ENCODE assay signal across 8 cellular contexts in genomic region chr14:103528158-103528511, GRCh38. TPM values are rescaled to one million over a fixed set of nuclear protein-coding genes. Genes with fewer than 3 reads are reported as not detected.
DNase-seq lines count a peak whose midpoint lies in the region; ATAC-seq and FAIRE-seq lines count a peak whose summit lies in the region.

No MANE protein-coding gene starts in this region.

- H3K4me1 Mint-ChIP-seq in activated T-cell treated with anti-CD3 and anti-CD28 coated beads, Interleukin-2, amount 50 U/mL, for 4 hours (ENCODE audit: low read depth), result peaks cover 38% of the 10 kb centered on the region
- H3K4me1 Mint-ChIP-seq in activated naive CD8-positive, alpha-beta T cell (ENCODE audit: low read depth), result peaks cover 31% of the 10 kb centered on the region

- H3K36me3 ChIP-seq in iPS DF 6.9 (ENCODE audit: control insufficient read depth, insufficient read depth, low read length) (peaks cover 6% of the 10 kb centered on the region), small intestine (ENCODE audit: control insufficient read depth in 2 of 2, insufficient read depth in 2 of 2, low read length in 2 of 2) (no peaks in the 10 kb centered on the region)

- H3K27me3 ChIP-seq in iPS DF 6.9 (ENCODE audit: control insufficient read depth, insufficient read depth, low read length) (peaks cover 4% of the 10 kb centered on the region; the same call in 1 of the 2 replicates), small intestine (ENCODE audit: control insufficient read depth in 2 of 2, insufficient read depth in 2 of 2, low read length in 2 of 2) (peaks cover 0 to 3% of the 10 kb centered on the region in 2 donors)

- DNase-seq in activated T-cell treated with anti-CD3 and anti-CD28 coated beads, Interleukin-2, amount 50 U/mL, for 4 hours, result no peak
- DNase-seq in activated T-cell treated with anti-CD3 and anti-CD28 coated beads for 4 hours, result no peak
- no peak for DNase-seq in iPS DF 6.9 (ENCODE audit: low read depth, low spot score)
- peak; percentile 45 for DNase-seq in small intestine

- no peak for FAIRE-seq in small intestine (lab: Jason Lieb, UNC)

- H3K27ac Mint-ChIP-seq in activated naive CD8-positive, alpha-beta T cell, result peak overlapping the region; percentile 58

- no peaks in the 10 kb centered on the region for H3K9me3 Mint-ChIP-seq in activated T-cell treated with anti-CD3 and anti-CD28 coated beads, Interleukin-2, amount 50 U/mL, for 4 hours
- H3K9me3 Mint-ChIP-seq in activated naive CD8-positive, alpha-beta T cell (ENCODE audit: low read depth), result no peaks in the 10 kb centered on the region

- H3K36me3 Mint-ChIP-seq in activated T-cell treated with anti-CD3 and anti-CD28 coated beads, Interleukin-2, amount 50 U/mL, for 4 hours (ENCODE audit: insufficient read depth), result peaks cover 4% of the 10 kb centered on the region
- H3K36me3 Mint-ChIP-seq in activated naive CD8-positive, alpha-beta T cell, result no peaks in the 10 kb centered on the region

- WGBS in iPS DF 6.9 (ENCODE audit: insufficient coverage, insufficient read length), result no CpG with 5 or more reads among the region's 9 CpGs
- 13 to 37% (median 27%) methylated on average over 8 to 9 of the region's 9 CpGs for WGBS in small intestine, 3 donors

- H3K4me3 ChIP-seq in iPS DF 6.9 (ENCODE audit: low read length) (peak overlapping the region; percentile 78; the same call in 1 of the 2 replicates), small intestine (ENCODE audit: low read depth in 1 of 2, low read length in 2 of 2) (peak overlapping the region in 1 of 2 donors; percentile 79)

- H3K4me1 ChIP-seq in iPS DF 6.9 (ENCODE audit: control insufficient read depth, insufficient read depth, low read length), result peaks cover 6% of the 10 kb centered on the region
- H3K4me1 ChIP-seq in small intestine (ENCODE audit: control insufficient read depth in 2 of 2, insufficient read depth in 1 of 2, low read depth in 1 of 2, low read length in 1 of 2), result no peaks in the 10 kb centered on the region

- peak overlapping the region; percentile 94 for H3K4me3 Mint-ChIP-seq in activated T-cell treated with anti-CD3 and anti-CD28 coated beads, Interleukin-2, amount 50 U/mL, for 4 hours
- peak overlapping the region; percentile 94 for H3K4me3 Mint-ChIP-seq in activated naive CD8-positive, alpha-beta T cell

- no peaks in the 10 kb centered on the region for H3K9me3 ChIP-seq in iPS DF 6.9 (ENCODE audit: control insufficient read depth, insufficient read depth, low read length)
- H3K9me3 ChIP-seq in small intestine (ENCODE audit: control insufficient read depth, low read depth), result no peaks in the 10 kb centered on the region

- H3K27ac ChIP-seq in iPS DF 6.9 (ENCODE audit: low read length) (no peak overlapping the region), small intestine (ENCODE audit: low read depth in 1 of 2, low read length in 1 of 2) (peak overlapping the region in 1 of 2 donors; percentile 85)

- no peak for ATAC-seq in activated T-cell treated with anti-CD3 and anti-CD28 coated beads, Interleukin-2, amount 50 U/mL, for 4 hours
- ATAC-seq in HG02798 (IDR thresholded peaks at IDR 0.05; ENCODE audit: poor library complexity, unreplicated experiment), result no peak
- no peak for ATAC-seq in GM19351 (IDR thresholded peaks at IDR 0.05; ENCODE audit: unreplicated experiment)
- no peak for ATAC-seq in GM19463 (IDR thresholded peaks at IDR 0.05; ENCODE audit: unreplicated experiment)

- H3K27me3 Mint-ChIP-seq in activated T-cell treated with anti-CD3 and anti-CD28 coated beads, Interleukin-2, amount 50 U/mL, for 4 hours (ENCODE audit: low read depth), result peaks cover 3% of the 10 kb centered on the region
- no peaks in the 10 kb centered on the region for H3K27me3 Mint-ChIP-seq in activated naive CD8-positive, alpha-beta T cell

RNA-seq across cellular contexts. Expression of gene TRMT61A, which starts 0.9 kb away (rescaled TPM):
- 10 to 100 TPM; 53.0 to 62.2 (median 61.5) TPM for total RNA-seq in activated T-cell treated with anti-CD3 and anti-CD28 coated beads, Interleukin-2, amount 50 U/mL, for 4 hours
- polyA plus RNA-seq in small intestine, result 10 to 100 TPM in 1 of 3 donors, 1 to 10 TPM in 2; 4.9 to 16.5 (median 7.3) TPM

RNA-seq across cellular contexts. Expression of gene CKB, which starts 5.5 kb away (rescaled TPM):
- total RNA-seq in activated T-cell treated with anti-CD3 and anti-CD28 coated beads, Interleukin-2, amount 50 U/mL, for 4 hours, result 1 to 10 TPM; 4.1 to 7.6 (median 6.7) TPM
- polyA plus RNA-seq in small intestine, result 10 to 100 TPM; 36.7 to 84.6 (median 60.8) TPM

RNA-seq across cellular contexts. Expression of gene BAG5, which starts 34.3 kb away (rescaled TPM):
- total RNA-seq in activated T-cell treated with anti-CD3 and anti-CD28 coated beads, Interleukin-2, amount 50 U/mL, for 4 hours, result 10 to 100 TPM; 31.4 to 35.6 (median 32.2) TPM
- polyA plus RNA-seq in small intestine, result 10 to 100 TPM in 2 of 3 donors, 1 to 10 TPM in 1; 8.5 to 14.2 (median 11.1) TPM

RNA-seq across cellular contexts. Expression of gene COA8, which starts 34.6 kb away (rescaled TPM):
- 10 to 100 TPM; 42.0 to 53.2 (median 49.2) TPM for total RNA-seq in activated T-cell treated with anti-CD3 and anti-CD28 coated beads, Interleukin-2, amount 50 U/mL, for 4 hours
- 10 to 100 TPM; 33.0 to 68.7 (median 56.5) TPM for polyA plus RNA-seq in small intestine
